ENCODE assay signal across 22 cellular contexts in the genomic region with DNA sequence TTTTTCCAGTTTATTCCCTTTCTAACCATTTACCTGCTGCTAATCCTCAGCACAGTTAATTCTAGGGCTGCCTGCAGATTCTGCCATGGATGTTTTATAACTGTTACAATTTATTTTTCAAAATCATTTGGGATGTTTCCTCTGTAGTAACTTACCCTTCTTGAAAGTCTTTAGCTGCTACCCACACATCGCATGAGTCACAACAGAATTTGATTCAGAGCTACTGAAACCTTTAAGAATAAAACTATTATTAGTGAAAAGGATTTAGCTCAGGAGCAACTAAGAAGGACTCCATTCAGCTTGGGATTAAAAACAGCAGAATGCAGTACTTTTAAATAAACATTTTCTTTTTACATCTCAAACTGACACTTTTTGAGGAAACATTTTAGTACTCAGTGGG. TPM values are rescaled to one million over a fixed set of nuclear protein-coding genes. Genes with fewer than 3 reads are reported as not detected.
"Had no signal": no experiment of that assay in that cellular context is flagged by ENCODE, and none has a peak within 500 bp of the region (broad histone marks: within the 10 kb centered on the region; RNA-seq: fewer than 3 reads in every experiment).

No MANE protein-coding gene starts in this region.

- H3K36me3 Mint-ChIP-seq: memory B cell; mesothelial cell of epicardium; stimulated activated memory B cell treated with anti-CD40 and anti-IgM and Interleukin-4, amounts not matched to agents 10 μg/mL and 1 μg/mL and 100 μg/mL, for 72 hours had no signal

- H3K27me3 ChIP-seq: esophagus squamous epithelium, gastroesophageal sphincter, pancreas, right lobe of liver, transverse colon had no signal

- DNase-seq: dermis blood vessel endothelial cell; esophagus squamous epithelium; foreskin fibroblast; glutamatergic neuron; left ventricle myocardium inferior; lower lobe of right lung; naive B cell; occipital lobe; pancreas; right lobe of liver; stimulated activated CD4-positive, alpha-beta T cell treated with anti-CD3 and anti-CD28 coated beads, Interleukin-4, amount 100 ng/mL, for 1 hour; transverse colon had no signal

- H3K9me3 ChIP-seq: lower lobe of right lung, pancreas, right lobe of liver, thoracic aorta had no signal

- H3K4me1 Mint-ChIP-seq: memory B cell; mesothelial cell of epicardium; naive B cell; stimulated activated memory B cell treated with anti-CD40 and anti-IgM and Interleukin-4, amounts not matched to agents 10 μg/mL and 1 μg/mL and 100 μg/mL, for 72 hours had no signal

- H3K27ac ChIP-seq: esophagus squamous epithelium, gastroesophageal sphincter, left ventricle myocardium inferior, lower lobe of right lung, pancreas, right lobe of liver, thoracic aorta, transverse colon had no signal

- ATAC-seq: gastroesophageal sphincter; lower lobe of right lung; pancreas; right lobe of liver; stimulated activated memory B cell treated with anti-CD40 and anti-IgM and Interleukin-4, amounts not matched to agents 10 μg/mL and 1 μg/mL and 100 μg/mL, for 72 hours had no signal

- H3K4me3 ChIP-seq: esophagus squamous epithelium, gastroesophageal sphincter, left ventricle myocardium inferior, lower lobe of right lung, pancreas, right lobe of liver, thoracic aorta, transverse colon had no signal

- H3K27ac Mint-ChIP-seq: memory B cell; mesothelial cell of epicardium; nephron; progenitor cell of endocrine pancreas; stimulated activated memory B cell treated with anti-CD40 and anti-IgM and Interleukin-4, amounts not matched to agents 10 μg/mL and 1 μg/mL and 100 μg/mL, for 72 hours had no signal

- H3K4me3 Mint-ChIP-seq: memory B cell; mesothelial cell of epicardium; nephron; stimulated activated memory B cell treated with anti-CD40 and anti-IgM and Interleukin-4, amounts not matched to agents 10 μg/mL and 1 μg/mL and 100 μg/mL, for 72 hours; stimulated activated naive CD8-positive, alpha-beta T cell treated with anti-CD3 and anti-CD28 coated beads, Interleukin-15, Interleukin-2, amounts not matched to agents 100 ng/mL and 50 ng/mL, for 24 hours had no signal

- H3K4me1 ChIP-seq: esophagus squamous epithelium, gastroesophageal sphincter, left ventricle myocardium inferior, lower lobe of right lung, pancreas, right lobe of liver, transverse colon had no signal

- H3K36me3 ChIP-seq: esophagus squamous epithelium, gastroesophageal sphincter, left ventricle myocardium inferior, lower lobe of right lung, pancreas, right lobe of liver, thoracic aorta, transverse colon had no signal

RNA-seq across cellular contexts. Expression of gene RGS6, which starts 41.7 kb away (rescaled TPM):
- total RNA-seq: dermis blood vessel endothelial cell, epithelial cell of proximal tubule, renal cortical epithelial cell had no signal
